8 cellular contexts compared by ENCODE assay signal in the genomic region with DNA sequence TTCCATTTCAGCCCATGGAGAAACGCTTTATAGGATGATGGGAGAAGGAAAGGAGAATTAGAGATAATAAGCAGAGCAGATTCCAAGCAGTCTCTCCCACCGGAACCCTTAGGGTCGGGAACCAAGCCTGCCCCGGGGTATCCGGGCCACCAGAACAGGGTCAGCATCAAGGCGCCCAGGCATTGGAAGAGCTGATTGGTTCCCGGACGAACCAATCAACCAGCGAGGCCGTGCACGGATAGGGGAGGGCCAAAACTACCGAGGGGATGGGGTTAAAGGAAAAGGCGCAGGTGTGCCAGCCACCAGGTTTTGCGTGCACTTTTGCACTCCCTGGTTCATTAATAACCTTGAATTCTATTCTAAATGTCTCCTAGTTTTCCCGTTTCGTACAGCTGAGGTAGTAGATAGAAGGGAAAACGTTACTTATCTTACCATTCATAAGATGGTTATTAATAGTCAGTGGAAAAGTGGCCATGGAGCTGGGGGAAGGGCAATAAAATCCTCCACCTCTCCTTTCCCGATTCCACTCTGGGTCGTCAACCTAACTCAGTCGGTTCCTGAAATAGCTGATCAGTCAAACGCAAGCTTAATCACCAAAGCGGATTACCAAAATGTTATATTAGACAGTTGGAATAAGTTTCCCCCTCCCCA.
DNase-seq lines count a peak whose midpoint lies in the region; ATAC-seq and TF ChIP-seq lines count a peak whose summit lies in the region.

No MANE protein-coding gene starts in this region.

- H3K4me3 Mint-ChIP-seq in central memory CD8-positive, alpha-beta T cell, result peak overlapping the region; percentile 78
- H3K4me3 Mint-ChIP-seq in stimulated activated naive B cell treated with anti-CD40 and anti-IgM and Interleukin-4, amounts not matched to agents 10 μg/mL and 1 μg/mL and 100 μg/mL, for 72 hours, result peak overlapping the region; percentile 83 to 88

- no peaks in the 10 kb centered on the region for H3K27me3 ChIP-seq in layer of hippocampus (ENCODE audit: control insufficient read depth, insufficient read depth, low read length)

- no peaks in the 10 kb centered on the region for H3K36me3 Mint-ChIP-seq in central memory CD8-positive, alpha-beta T cell (ENCODE audit: insufficient read depth)
- H3K36me3 Mint-ChIP-seq in stimulated activated naive B cell treated with anti-CD40 and anti-IgM and Interleukin-4, amounts not matched to agents 10 μg/mL and 1 μg/mL and 100 μg/mL, for 72 hours, result no peaks in the 10 kb centered on the region

- H3K27ac ChIP-seq in layer of hippocampus (ENCODE audit: low read depth, low read length), result peak overlapping the region; percentile 89

- peaks cover 13% of the 10 kb centered on the region for H3K4me1 Mint-ChIP-seq in central memory CD8-positive, alpha-beta T cell
- H3K4me1 Mint-ChIP-seq in stimulated activated naive B cell treated with anti-CD40 and anti-IgM and Interleukin-4, amounts not matched to agents 10 μg/mL and 1 μg/mL and 100 μg/mL, for 72 hours, result peaks cover 13 to 17% of the 10 kb centered on the region in 2 donors

- H3K9me3 Mint-ChIP-seq in central memory CD8-positive, alpha-beta T cell, result no peaks in the 10 kb centered on the region
- H3K9me3 Mint-ChIP-seq in stimulated activated naive B cell treated with anti-CD40 and anti-IgM and Interleukin-4, amounts not matched to agents 10 μg/mL and 1 μg/mL and 100 μg/mL, for 72 hours, result peaks cover 0 to 3% of the 10 kb centered on the region in 2 donors

- TF ChIP-seq CTCF in GM20000 (IDR thresholded peaks at IDR 0.05; ENCODE audit: extremely low read depth, missing control alignments), result no peak

- no peak overlapping the region for H3K27ac Mint-ChIP-seq in central memory CD8-positive, alpha-beta T cell (ENCODE audit: low read depth)
- no peak overlapping the region for H3K27ac Mint-ChIP-seq in stimulated activated naive B cell treated with anti-CD40 and anti-IgM and Interleukin-4, amounts not matched to agents 10 μg/mL and 1 μg/mL and 100 μg/mL, for 72 hours

- no peak for ATAC-seq in central memory CD8-positive, alpha-beta T cell (replicated peaks; ENCODE audit: extremely low read depth, poor library complexity, severe bottlenecking)
- no peak for ATAC-seq in stimulated activated naive B cell treated with anti-CD40 and anti-IgM and Interleukin-4, amounts not matched to agents 10 μg/mL and 1 μg/mL and 100 μg/mL, for 72 hours (replicated peaks)

- H3K27me3 Mint-ChIP-seq in central memory CD8-positive, alpha-beta T cell, result peaks cover 48% of the 10 kb centered on the region
- H3K27me3 Mint-ChIP-seq in stimulated activated naive B cell treated with anti-CD40 and anti-IgM and Interleukin-4, amounts not matched to agents 10 μg/mL and 1 μg/mL and 100 μg/mL, for 72 hours, result peaks cover 31 to 40% of the 10 kb centered on the region in 2 donors

- DNase-seq in DMS79 treated with DMSO at 0.1 percent for 48 hours (lab: John Stamatoyannopoulos, UW) (peak; percentile 11), DMS79 (lab: John Stamatoyannopoulos, UW) (no peak), NCI-H226 (peak; percentile 79), GM20000 (ENCODE audit: low spot score) (no peak)
- no peak for DNase-seq in central memory CD8-positive, alpha-beta T cell (ENCODE audit: low spot score in 2 of 2)
- no peak for DNase-seq in stimulated activated naive B cell treated with anti-CD40 and anti-IgM and Interleukin-4, amounts not matched to agents 10 μg/mL and 1 μg/mL and 100 μg/mL, for 72 hours
- no peak for DNase-seq in activated CD4-positive, CD25-positive, alpha-beta regulatory T cell (lab: John Stamatoyannopoulos, UW)

Comparison
In these comparisons a context has a peak if more than half of its experiments do, and no peak if none do; other contexts are left out.
1. DNase-seq: peak in DMS79 treated with DMSO at 0.1 percent for 48 hours (single experiment) and NCI-H226 (single experiment); none in DMS79 (single experiment), central memory CD8-positive, alpha-beta T cell (0 of 2), stimulated activated naive B cell treated with anti-CD40 and anti-IgM and Interleukin-4, amounts not matched to agents 10 μg/mL and 1 μg/mL and 100 μg/mL, for 72 hours (single experiment), GM20000 (single experiment) and activated CD4-positive, CD25-positive, alpha-beta regulatory T cell (0 of 4).